In genomic region chr11:62889484-62890437, GRCh38 we compare ENCODE assay signal across 9 cellular contexts. TPM values are rescaled to one million over a fixed set of nuclear protein-coding genes. Genes with fewer than 3 reads are reported as not detected.
DNase-seq lines count a peak whose midpoint lies in the region; ATAC-seq and TF ChIP-seq lines count a peak whose summit lies in the region.
"Had no signal": no experiment of that assay in that cellular context is flagged by ENCODE, and none has a peak within 500 bp of the region (broad histone marks: within the 10 kb centered on the region; RNA-seq: fewer than 3 reads in every experiment).

No MANE protein-coding gene starts in this region.

- H3K9me3 ChIP-seq in gastroesophageal sphincter = no peaks in the 10 kb centered on the region
- H3K9me3 ChIP-seq in ovary = no peaks in the 10 kb centered on the region

- TF ChIP-seq CTCF in gastroesophageal sphincter (IDR thresholded peaks at IDR 0.05) = no peak
- TF ChIP-seq CTCF in ovary (IDR thresholded peaks at IDR 0.05) = no peak

- no peak for TF ChIP-seq POLR2A in gastroesophageal sphincter (IDR thresholded peaks at IDR 0.05)
- no peak for TF ChIP-seq POLR2A in ovary (IDR thresholded peaks at IDR 0.05)

- ATAC-seq in gastroesophageal sphincter (peak; percentile 23), HG02885 (IDR thresholded peaks at IDR 0.05; ENCODE audit: poor library complexity, unreplicated experiment) (no peak), GM18498 (IDR thresholded peaks at IDR 0.05; ENCODE audit: unreplicated experiment) (no peak)

- no peak overlapping the region for H3K4me3 Mint-ChIP-seq in activated naive CD4-positive, alpha-beta T cell treated with anti-CD3 and anti-CD28 coated beads for 36 hours
- no peak overlapping the region for H3K4me3 Mint-ChIP-seq in stimulated activated naive CD8-positive, alpha-beta T cell treated with anti-CD3 and anti-CD28 coated beads, Interleukin-15, Interleukin-2, amounts not matched to agents 100 ng/mL and 50 ng/mL, for 24 hours

- intact Hi-C loops in activated naive CD4-positive, alpha-beta T cell treated with anti-CD3 and anti-CD28 coated beads for 36 hours (cut with micrococcal nuclease) = loop anchor here (10.0 kb wide), 1 partner anchor 675 kb away; the partner anchor contains the start of gene PLAAT2
- intact Hi-C loops in ovary (cut with DNase I) = loop anchor here in 1 of 4 donors (10.0 kb wide), 1 partner anchor 875 kb away; the partner anchor contains the start of gene ZFTA

- peak; percentile 23 for DNase-seq in activated naive CD4-positive, alpha-beta T cell treated with anti-CD3 and anti-CD28 coated beads for 36 hours
- no peak for DNase-seq in activated naive CD4-positive, alpha-beta T cell treated with Interleukin-2 at 50 U/mL for 16 hours
- DNase-seq in SW480 (ENCODE audit: low spot score) (peak; percentile 81), ovary (no peak)
- DNase-seq: DMS153 had no signal

- peaks cover 22% of the 10 kb centered on the region for H3K4me1 Mint-ChIP-seq in activated naive CD4-positive, alpha-beta T cell treated with anti-CD3 and anti-CD28 coated beads for 36 hours (ENCODE audit: low read depth)
- peaks cover 30% of the 10 kb centered on the region for H3K4me1 Mint-ChIP-seq in stimulated activated naive CD8-positive, alpha-beta T cell treated with anti-CD3 and anti-CD28 coated beads, Interleukin-15, Interleukin-2, amounts not matched to agents 100 ng/mL and 50 ng/mL, for 24 hours (ENCODE audit: low read depth)

- H3K4me3 ChIP-seq in gastroesophageal sphincter (no peak overlapping the region), ovary (no peak overlapping the region)

- 40 to 62% methylated on average over 1 to 10 of the region's 11 CpGs for WGBS in gastroesophageal sphincter (ENCODE audit: low coverage in 1 of 2), 2 donors
- WGBS in ovary, 3 donors = 54 to 64% (median 60%) methylated on average over 11 of the region's 11 CpGs

- H3K27ac ChIP-seq in gastroesophageal sphincter (peak overlapping the region in 2 of 4 donors; percentile 1 to 22), ovary (no peak overlapping the region)

- H3K36me3 Mint-ChIP-seq in activated naive CD4-positive, alpha-beta T cell treated with anti-CD3 and anti-CD28 coated beads for 36 hours (ENCODE audit: low read depth) = peaks cover 47% of the 10 kb centered on the region
- H3K36me3 Mint-ChIP-seq in stimulated activated naive CD8-positive, alpha-beta T cell treated with anti-CD3 and anti-CD28 coated beads, Interleukin-15, Interleukin-2, amounts not matched to agents 100 ng/mL and 50 ng/mL, for 24 hours (ENCODE audit: low read depth) = peaks cover 52% of the 10 kb centered on the region

- peak overlapping the region; percentile 78 for H3K27ac Mint-ChIP-seq in activated naive CD4-positive, alpha-beta T cell treated with anti-CD3 and anti-CD28 coated beads for 36 hours
- H3K27ac Mint-ChIP-seq in stimulated activated naive CD8-positive, alpha-beta T cell treated with anti-CD3 and anti-CD28 coated beads, Interleukin-15, Interleukin-2, amounts not matched to agents 100 ng/mL and 50 ng/mL, for 24 hours = peak overlapping the region; percentile 57

- H3K27me3 Mint-ChIP-seq in activated naive CD4-positive, alpha-beta T cell treated with anti-CD3 and anti-CD28 coated beads for 36 hours (ENCODE audit: low read depth) = no peaks in the 10 kb centered on the region
- H3K27me3 Mint-ChIP-seq in stimulated activated naive CD8-positive, alpha-beta T cell treated with anti-CD3 and anti-CD28 coated beads, Interleukin-15, Interleukin-2, amounts not matched to agents 100 ng/mL and 50 ng/mL, for 24 hours = no peaks in the 10 kb centered on the region

- H3K27me3 ChIP-seq in gastroesophageal sphincter (no peaks in the 10 kb centered on the region), ovary (no peaks in the 10 kb centered on the region)

- H3K4me1 ChIP-seq in gastroesophageal sphincter (peaks cover 0 to 54% (median 0%) of the 10 kb centered on the region in 3 donors), ovary (ENCODE audit: insufficient read depth) (peaks cover 2% of the 10 kb centered on the region)

- CTCF ChIA-PET in activated naive CD4-positive, alpha-beta T cell treated with anti-CD3 and anti-CD28 coated beads for 36 hours (lab: Charles Lee) = interaction anchor here (0.7 kb wide), 1 partner anchor 222 kb away, joined by 4 read pairs; no protein-coding TSS in a partner anchor

- H3K9me3 Mint-ChIP-seq in activated naive CD4-positive, alpha-beta T cell treated with anti-CD3 and anti-CD28 coated beads for 36 hours = no peaks in the 10 kb centered on the region
- H3K9me3 Mint-ChIP-seq in stimulated activated naive CD8-positive, alpha-beta T cell treated with anti-CD3 and anti-CD28 coated beads, Interleukin-15, Interleukin-2, amounts not matched to agents 100 ng/mL and 50 ng/mL, for 24 hours = no peaks in the 10 kb centered on the region

- peaks cover 5 to 49% of the 10 kb centered on the region in 2 donors for H3K36me3 ChIP-seq in gastroesophageal sphincter
- no peaks in the 10 kb centered on the region for H3K36me3 ChIP-seq in ovary

- TF ChIP-seq EP300 in gastroesophageal sphincter (IDR thresholded peaks at IDR 0.05) (no peak), ovary (IDR thresholded peaks at IDR 0.05) (no peak)

RNA-seq across cellular contexts. Expression of gene SLC3A2, which starts 9.1 kb away (rescaled TPM):
- total RNA-seq in activated naive CD4-positive, alpha-beta T cell treated with anti-CD3 and anti-CD28 coated beads for 36 hours = 100 to 1,000 TPM; 419 to 472 TPM
- total RNA-seq in gastroesophageal sphincter (100 to 1,000 TPM in 1 of 4 donors, 10 to 100 TPM in 3; 66.9 to 144 (median 80.2) TPM), ovary (100 to 1,000 TPM in 3 of 7 donors, 10 to 100 TPM in 4; 69.0 to 430 (median 97.7) TPM)
- 100 to 1,000 TPM in 1 of 2 donors, 10 to 100 TPM in 1; 90.0 to 126 TPM for polyA plus RNA-seq in ovary

RNA-seq across cellular contexts. Expression of gene CHRM1, which starts 31.4 kb away (rescaled TPM):
- total RNA-seq in activated naive CD4-positive, alpha-beta T cell treated with anti-CD3 and anti-CD28 coated beads for 36 hours = not detected
- total RNA-seq in gastroesophageal sphincter = under 1 TPM in 3 of 4 donors, not detected in 1; 0.16 to 0.89 (median 0.27) TPM
- not detected for total RNA-seq in ovary
- not detected for polyA plus RNA-seq in ovary

RNA-seq across cellular contexts. Expression of gene WDR74, which starts 50.4 kb away (rescaled TPM):
- 10 to 100 TPM; 74.4 to 78.7 TPM for total RNA-seq in activated naive CD4-positive, alpha-beta T cell treated with anti-CD3 and anti-CD28 coated beads for 36 hours
- total RNA-seq in gastroesophageal sphincter (10 to 100 TPM; 26.6 to 46.8 (median 39.3) TPM), ovary (10 to 100 TPM; 36.5 to 70.6 (median 61.1) TPM)
- 10 to 100 TPM; 25.1 to 39.4 TPM for polyA plus RNA-seq in ovary

RNA-seq across cellular contexts. Expression of gene TEX54, which starts 57.1 kb away (rescaled TPM):
- total RNA-seq in activated naive CD4-positive, alpha-beta T cell treated with anti-CD3 and anti-CD28 coated beads for 36 hours = not detected
- not detected for total RNA-seq in gastroesophageal sphincter
- total RNA-seq in ovary = not detected
- polyA plus RNA-seq in ovary = not detected

RNA-seq across cellular contexts. Expression of gene STX5, which starts 57.9 kb away (rescaled TPM):
- total RNA-seq in activated naive CD4-positive, alpha-beta T cell treated with anti-CD3 and anti-CD28 coated beads for 36 hours = 10 to 100 TPM; 22.7 to 23.0 TPM
- total RNA-seq in gastroesophageal sphincter (10 to 100 TPM; 23.3 to 31.6 (median 27.8) TPM), ovary (10 to 100 TPM; 33.2 to 60.7 (median 49.1) TPM)
- 10 to 100 TPM; 39.6 to 50.1 TPM for polyA plus RNA-seq in ovary

Comparison
In these comparisons a context has a peak if more than half of its experiments do, and no peak if none do; other contexts are left out.
1. DNase-seq: peak in activated naive CD4-positive, alpha-beta T cell treated with anti-CD3 and anti-CD28 coated beads for 36 hours (single experiment) and SW480 (single experiment); none in activated naive CD4-positive, alpha-beta T cell treated with Interleukin-2 at 50 U/mL for 16 hours (single experiment) and ovary (0 of 5).